10 cellular contexts compared by ENCODE assay signal in the genomic region with DNA sequence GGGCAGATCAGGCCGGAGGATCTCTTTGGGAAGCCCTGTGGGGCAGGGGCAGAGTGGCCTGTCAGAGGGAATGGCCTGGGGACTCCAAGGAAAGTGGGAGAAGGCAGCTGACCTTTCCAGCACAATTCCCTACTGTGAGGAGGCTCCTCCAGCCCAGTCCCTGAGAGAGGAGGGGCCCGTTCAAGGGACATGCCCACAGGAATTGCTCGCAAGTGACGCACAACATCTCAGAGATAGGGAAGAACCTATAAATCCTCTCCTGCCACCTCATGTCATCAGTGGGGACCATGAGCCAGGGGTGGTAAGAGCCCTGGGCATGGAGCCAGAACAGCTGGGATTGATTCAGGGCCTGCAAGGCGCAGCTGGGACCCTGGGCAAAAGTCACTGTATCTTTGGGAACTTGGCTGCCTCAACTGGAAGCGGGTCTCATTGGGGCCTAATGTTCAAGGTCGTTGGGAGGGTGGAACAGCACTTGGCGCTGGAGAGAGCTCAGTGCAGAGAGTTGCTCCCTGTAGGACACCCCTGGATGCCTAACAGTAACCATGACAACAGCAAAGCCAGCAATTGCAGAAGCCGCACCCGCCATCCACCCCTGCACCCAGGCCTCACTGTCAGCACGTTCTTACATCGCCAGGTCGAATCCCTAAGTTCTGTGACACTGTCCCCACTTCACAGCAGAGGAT. TPM values are rescaled to one million over a fixed set of nuclear protein-coding genes. Genes with fewer than 3 reads are reported as not detected.
DNase-seq lines count a peak whose midpoint lies in the region; ATAC-seq and TF ChIP-seq lines count a peak whose summit lies in the region.
"Had no signal": no experiment of that assay in that cellular context is flagged by ENCODE, and none has a peak within 500 bp of the region (broad histone marks: within the 10 kb centered on the region; RNA-seq: fewer than 3 reads in every experiment).

No MANE protein-coding gene starts in this region.

- ATAC-seq in left cardiac atrium: peak; percentile 48 to 77
- ATAC-seq in HG03175 (IDR thresholded peaks at IDR 0.05; ENCODE audit: unreplicated experiment): no peak
- ATAC-seq in GM18868 (IDR thresholded peaks at IDR 0.05; ENCODE audit: unreplicated experiment): no peak

- no CpG with 5 or more reads among the region's 13 CpGs for WGBS in H9 (ENCODE audit: extremely low coverage, insufficient read length, low lambda C conversion rate)

- no peak overlapping the region for H4K8ac ChIP-seq in H9 (replicated peaks; ENCODE audit: insufficient read length, low read depth, low read length)

- no peaks in the 10 kb centered on the region; a peak in 1 of 5 replicates for H3K9me3 Mint-ChIP-seq in H9
- H3K9me3 Mint-ChIP-seq: activated B cell treated with CpG ODN at 0.5 μM for 24 hours had no signal

- H2AK5ac ChIP-seq in H9 (ENCODE audit: insufficient read length, low read length): no peak overlapping the region

- H3K79me2 ChIP-seq in H9 (ENCODE audit: insufficient read depth, low read length): no peaks in the 10 kb centered on the region

- H3K18ac ChIP-seq in H9 (ENCODE audit: insufficient read length, low read depth, low read length): no peak overlapping the region

- no peak overlapping the region for H2BK5ac ChIP-seq in H9 (ENCODE audit: insufficient read length, low read length)

- intact Hi-C loops in left cardiac atrium (cut with DNase I): no loop called here

- H3K23ac ChIP-seq in H9 (ENCODE audit: insufficient read length, low read depth, low read length): no peak overlapping the region

- H3K4me2 ChIP-seq in H9 (ENCODE audit: insufficient read depth, insufficient read length, low read length): no peak overlapping the region

- no peak overlapping the region for H3K56ac ChIP-seq in H9 (ENCODE audit: insufficient read length, low read depth, low read length)

- no peaks in the 10 kb centered on the region; the same call in 1 of the 2 replicates for H3K27me3 Mint-ChIP-seq in H9 (ENCODE audit: low read depth)

- peak; percentile 15 for DNase-seq in H9
- peak; percentile 4 for DNase-seq in WERI-Rb-1
- peak; percentile 67 for DNase-seq in left cardiac atrium
- no peak for DNase-seq in HCEC 1CT
- no peak for DNase-seq in GM19238 (ENCODE audit: insufficient read length, low spot score)
- DNase-seq: activated B cell treated with CpG ODN at 0.5 μM for 24 hours, DND-41 had no signal

- H3K4me3 ChIP-seq in WERI-Rb-1 (ENCODE audit: low read depth, low read length) (no peak overlapping the region), skeletal muscle tissue (ENCODE audit: low read length in 3 of 3) (no peak overlapping the region)

- H3T11ph ChIP-seq in H9 (ENCODE audit: low read length): no peak overlapping the region

- H4K20me1 ChIP-seq in H9 (ENCODE audit: control insufficient read depth, insufficient read depth, insufficient read length): no peaks in the 10 kb centered on the region

- no peak overlapping the region for H3K4ac ChIP-seq in H9 (ENCODE audit: low read depth, low read length)

- no peak overlapping the region for H2BK15ac ChIP-seq in H9 (ENCODE audit: low read depth, low read length)

- no peak overlapping the region for H2BK12ac ChIP-seq in H9 (ENCODE audit: insufficient read length, low read depth, low read length)

- no peaks in the 10 kb centered on the region for H3K27me3 ChIP-seq in H9 (ENCODE audit: insufficient read depth, low read length)
- no peaks in the 10 kb centered on the region for H3K27me3 ChIP-seq in WERI-Rb-1 (ENCODE audit: insufficient read depth, low read depth, severe bottlenecking)
- no peaks in the 10 kb centered on the region for H3K27me3 ChIP-seq in skeletal muscle tissue (ENCODE audit: control insufficient read depth in 3 of 3, insufficient read depth in 3 of 3, low read length in 3 of 3)

- H3K9ac ChIP-seq in H9 (ENCODE audit: extremely low read depth, insufficient read length, low read length) (no peak overlapping the region), skeletal muscle tissue (ENCODE audit: low read depth in 1 of 3, low read length in 3 of 3) (no peak overlapping the region)

- H3K4me3 Mint-ChIP-seq in H9: no peak overlapping the region
- H3K4me3 Mint-ChIP-seq: activated B cell treated with CpG ODN at 0.5 μM for 24 hours had no signal

- peak overlapping the region in 1 of 3 experiments; percentile 9; a peak in 1 of 7 replicates for H3K27ac Mint-ChIP-seq in H9
- H3K27ac Mint-ChIP-seq: activated B cell treated with CpG ODN at 0.5 μM for 24 hours had no signal

- H3K4me1 Mint-ChIP-seq in H9: peaks cover 4 to 13% of the 10 kb centered on the region in 2 experiments; a peak in 3 of 4 replicates
- H3K4me1 Mint-ChIP-seq: activated B cell treated with CpG ODN at 0.5 μM for 24 hours had no signal

- no peaks in the 10 kb centered on the region for H3K9me3 ChIP-seq in H9 (ENCODE audit: control insufficient read depth, low read depth, low read length)
- no peaks in the 10 kb centered on the region for H3K9me3 ChIP-seq in WERI-Rb-1 (ENCODE audit: severe bottlenecking)
- no peaks in the 10 kb centered on the region for H3K9me3 ChIP-seq in skeletal muscle tissue (ENCODE audit: control insufficient read depth in 3 of 3, low read length in 3 of 3)

- H2BK120ac ChIP-seq in H9 (ENCODE audit: low read depth, low read length, poor library complexity, severe bottlenecking): no peak overlapping the region

- H4K5ac ChIP-seq in H9 (ENCODE audit: insufficient read length, low read depth, low read length): no peak overlapping the region

- TF ChIP-seq CTCF in H9 (conservative IDR thresholded peaks at IDR 0.05) (no peak), WERI-Rb-1 (IDR thresholded peaks at IDR 0.05; ENCODE audit: low read depth, low read length) (no peak)

- H3K23me2 ChIP-seq in H9 (ENCODE audit: insufficient read length, low read depth, low read length, poor library complexity, severe bottlenecking): no peaks in the 10 kb centered on the region

- H2BK20ac ChIP-seq in H9 (ENCODE audit: low read depth, low read length, poor library complexity, severe bottlenecking): no peak overlapping the region

- no peaks in the 10 kb centered on the region for H3K79me1 ChIP-seq in H9 (ENCODE audit: insufficient read depth, low read depth, low read length, poor library complexity, severe bottlenecking)

- peaks cover 0 to 9% (median 2%) of the 10 kb centered on the region in 3 experiments; a peak in 3 of 7 replicates for H3K36me3 Mint-ChIP-seq in H9 (ENCODE audit: insufficient read depth in 1 of 3, low read depth in 3 of 3)

- H3K4me1 ChIP-seq in H9 (ENCODE audit: insufficient read depth, low read length) (no peaks in the 10 kb centered on the region), skeletal muscle tissue (ENCODE audit: control insufficient read depth in 3 of 3, insufficient read depth in 3 of 3, low read length in 3 of 3) (peaks cover 12 to 16% (median 15%) of the 10 kb centered on the region in 3 donors)

- no peak overlapping the region for H3K27ac ChIP-seq in H9 (ENCODE audit: insufficient read length, low read depth, low read length)
- H3K27ac ChIP-seq in WERI-Rb-1: no peak overlapping the region
- H3K27ac ChIP-seq in skeletal muscle tissue (ENCODE audit: low read depth, low read length): peak overlapping the region; percentile 33

- no peak overlapping the region; the same call in 1 of the 2 replicates for H3K14ac ChIP-seq in H9 (ENCODE audit: insufficient read depth, low read length)

- peaks cover 51% of the 10 kb centered on the region for H3K36me3 ChIP-seq in WERI-Rb-1
- H3K36me3 ChIP-seq in skeletal muscle tissue (ENCODE audit: control insufficient read depth in 3 of 3, insufficient read depth in 3 of 3, low read length in 3 of 3): no peaks in the 10 kb centered on the region

- H4K91ac ChIP-seq in H9 (ENCODE audit: insufficient read length, low read depth, low read length): no peak overlapping the region

- no peak overlapping the region for H2AFZ ChIP-seq in H9 (ENCODE audit: low read length)

RNA-seq across cellular contexts. Expression of a gene that starts 41.3 kb away (rescaled TPM):
- total RNA-seq in H9 (2021): 4.0 and 4.4 TPM in 2 replicates
- total RNA-seq in left cardiac atrium: 1 to 10 TPM in 1 of 2 donors, under 1 TPM in 1; 0.71 to 4.8 TPM
- 1.6 TPM for total RNA-seq in skeletal muscle tissue
- total RNA-seq: activated B cell treated with CpG ODN at 0.5 μM for 24 hours had no signal

RNA-seq across cellular contexts. Expression of a gene that starts 48.1 kb away (rescaled TPM):
- total RNA-seq in H9 (2021): 1.2 and 1.4 TPM in 2 replicates
- total RNA-seq in left cardiac atrium: 1 to 10 TPM in 1 of 2 donors, not detected in 1; 1.6 TPM
- not detected for total RNA-seq in skeletal muscle tissue
- total RNA-seq: activated B cell treated with CpG ODN at 0.5 μM for 24 hours had no signal

Comparison
In these comparisons a context has a peak if more than half of its experiments do, and no peak if none do; other contexts are left out.
1. DNase-seq: peak in H9 (single experiment), WERI-Rb-1 (single experiment) and left cardiac atrium (single experiment); none in HCEC 1CT (single experiment) and GM19238 (single experiment).
2. ATAC-seq: peak in left cardiac atrium (2 of 2); none in HG03175 (single experiment) and GM18868 (single experiment).